Comparison of ENCODE assay signal across 10 cellular contexts in genomic region chr1:160401487-160401805, GRCh38. TPM values are rescaled to one million over a fixed set of nuclear protein-coding genes. Genes with fewer than 3 reads are reported as not detected.
DNase-seq lines count a peak whose midpoint lies in the region; ATAC-seq, FAIRE-seq and TF ChIP-seq lines count a peak whose summit lies in the region.
"Had no signal": no experiment of that assay in that cellular context is flagged by ENCODE, and none has a peak within 500 bp of the region (broad histone marks: within the 10 kb centered on the region; RNA-seq: fewer than 3 reads in every experiment).

No MANE protein-coding gene starts in this region.

- H3K9me3 ChIP-seq in mucosa of stomach (ENCODE audit: control insufficient read depth, low read length) = no peaks in the 10 kb centered on the region
- no peaks in the 10 kb centered on the region for H3K9me3 ChIP-seq in upper lobe of left lung

- H3K4me3 ChIP-seq in bronchial epithelial cell (ENCODE audit: low read depth, low read length) = peak overlapping the region; percentile 57
- peak overlapping the region; percentile 40 for H3K4me3 ChIP-seq in mucosa of stomach (ENCODE audit: low read length)
- H3K4me3 ChIP-seq in upper lobe of left lung = peak overlapping the region in 3 of 4 donors; percentile 52 to 79 (median 69)

- TF ChIP-seq CTCF in bronchial epithelial cell (IDR thresholded peaks at IDR 0.05; ENCODE audit: insufficient read depth, low read length, severe bottlenecking) (no peak), upper lobe of left lung (IDR thresholded peaks at IDR 0.05) (no peak)

- no peak for TF ChIP-seq POLR2A in upper lobe of left lung (IDR thresholded peaks at IDR 0.05)

- H3K27me3 Mint-ChIP-seq in activated naive CD4-positive, alpha-beta T cell treated with anti-CD3 and anti-CD28 coated beads, Interleukin-2, amount 50 U/mL, for 24 hours = peaks cover 12% of the 10 kb centered on the region

- H3K36me3 Mint-ChIP-seq in activated naive CD4-positive, alpha-beta T cell treated with anti-CD3 and anti-CD28 coated beads, Interleukin-2, amount 50 U/mL, for 24 hours = no peaks in the 10 kb centered on the region

- H3K4me1 ChIP-seq in mucosa of stomach (ENCODE audit: control insufficient read depth, insufficient read depth, low read length) = peaks cover 20% of the 10 kb centered on the region
- H3K4me1 ChIP-seq in upper lobe of left lung = peaks cover 15 to 41% (median 28%) of the 10 kb centered on the region in 4 donors

- peak overlapping the region; percentile 80 for H3K9ac ChIP-seq in mucosa of stomach (ENCODE audit: low read length)

- H3K4me3 Mint-ChIP-seq in activated naive CD4-positive, alpha-beta T cell treated with anti-CD3 and anti-CD28 coated beads, Interleukin-2, amount 50 U/mL, for 24 hours = peak overlapping the region; percentile 31
- H3K4me3 Mint-ChIP-seq: dendritic cell treated with granulocyte-macrophage colony-stimulating factor and Interleukin-4, amounts not matched to agents 40 ng/mL and 50 ng/mL, for 4 days had no signal

- FAIRE-seq in bronchial epithelial cell (lab: Jason Lieb, UNC) = no peak

- 34 to 40% methylated on average over 7 of the region's 7 CpGs for WGBS in upper lobe of left lung, 2 donors

- H3K36me3 ChIP-seq in bronchial epithelial cell (ENCODE audit: control insufficient read depth, insufficient read depth, low read length) (no peaks in the 10 kb centered on the region), mucosa of stomach (ENCODE audit: control insufficient read depth, insufficient read depth, low read length) (no peaks in the 10 kb centered on the region), upper lobe of left lung (no peaks in the 10 kb centered on the region)

- H3K9me3 Mint-ChIP-seq in activated naive CD4-positive, alpha-beta T cell treated with anti-CD3 and anti-CD28 coated beads, Interleukin-2, amount 50 U/mL, for 24 hours = no peaks in the 10 kb centered on the region
- H3K9me3 Mint-ChIP-seq: dendritic cell treated with granulocyte-macrophage colony-stimulating factor and Interleukin-4, amounts not matched to agents 40 ng/mL and 50 ng/mL, for 4 days had no signal

- no peak for TF ChIP-seq EP300 in upper lobe of left lung (IDR thresholded peaks at IDR 0.05)

- peak overlapping the region in 2 of 4 donors; percentile 68 to 81 for H3K27ac ChIP-seq in upper lobe of left lung
- H3K27ac ChIP-seq: C4-2B had no signal

- peaks cover 12% of the 10 kb centered on the region for H3K4me1 Mint-ChIP-seq in activated naive CD4-positive, alpha-beta T cell treated with anti-CD3 and anti-CD28 coated beads, Interleukin-2, amount 50 U/mL, for 24 hours

- ATAC-seq in upper lobe of left lung (ENCODE audit: low FRiP score in 2 of 2) = no peak

- H3K27me3 ChIP-seq in bronchial epithelial cell (ENCODE audit: control insufficient read depth, insufficient read depth, low read length) = no peaks in the 10 kb centered on the region
- peaks cover 14% of the 10 kb centered on the region for H3K27me3 ChIP-seq in mucosa of stomach (ENCODE audit: control insufficient read depth, insufficient read depth, low read length)
- peaks cover 0 to 13% (median 6%) of the 10 kb centered on the region in 4 donors for H3K27me3 ChIP-seq in upper lobe of left lung

- no peak overlapping the region for H3K27ac Mint-ChIP-seq in activated naive CD4-positive, alpha-beta T cell treated with anti-CD3 and anti-CD28 coated beads, Interleukin-2, amount 50 U/mL, for 24 hours
- H3K27ac Mint-ChIP-seq: dendritic cell treated with granulocyte-macrophage colony-stimulating factor and Interleukin-4, amounts not matched to agents 40 ng/mL and 50 ng/mL, for 4 days had no signal

- DNase-seq in activated naive CD4-positive, alpha-beta T cell treated with anti-CD3 and anti-CD28 coated beads, Interleukin-2, amount 50 U/mL, for 16 hours = no peak
- DNase-seq in bronchial epithelial cell (ENCODE audit: low read depth) (no peak), upper lobe of left lung (no peak), NCI-H510A (lab: John Stamatoyannopoulos, UW) (no peak), LoVo (ENCODE audit: low spot score) (no peak), foreskin melanocyte (no peak)

RNA-seq across cellular contexts. Expression of gene VANGL2, which starts 1.1 kb away (rescaled TPM):
- total RNA-seq in bronchial epithelial cell (1.6 and 2.3 TPM in 2 replicates), upper lobe of left lung (1 to 10 TPM; 2.0 to 4.8 (median 2.7) TPM)

RNA-seq across cellular contexts. Expression of gene NHLH1, which starts 34.6 kb away (rescaled TPM):
- total RNA-seq in bronchial epithelial cell = not detected in 2 replicates
- 1 to 10 TPM in 1 of 6 donors, under 1 TPM in 2, not detected in 3; 0.20 to 1.0 (median 0.33) TPM for total RNA-seq in upper lobe of left lung

RNA-seq across cellular contexts. Expression of gene NCSTN, which starts 58.3 kb away (rescaled TPM):
- total RNA-seq in bronchial epithelial cell (27.9 and 36.7 TPM in 2 replicates), upper lobe of left lung (100 to 1,000 TPM in 2 of 6 donors, 10 to 100 TPM in 4; 55.9 to 116 (median 70.8) TPM)

RNA-seq across cellular contexts. Expression of gene COPA, which starts 58.4 kb away (rescaled TPM):
- total RNA-seq in bronchial epithelial cell = 134 and 136 TPM in 2 replicates
- 100 to 1,000 TPM in 5 of 6 donors, 10 to 100 TPM in 1; 99.4 to 165 (median 141) TPM for total RNA-seq in upper lobe of left lung
